8 cellular contexts compared by ENCODE assay signal in genomic region chr17:5097101-5097834, GRCh38. TPM values are rescaled to one million over a fixed set of nuclear protein-coding genes. Genes with fewer than 3 reads are reported as not detected.
A peak's percentile ranks its signal among the peaks of the same experiment; 100 is the strongest.
DNase-seq lines count a peak whose midpoint lies in the region; ATAC-seq and TF ChIP-seq lines count a peak whose summit lies in the region.

No MANE protein-coding gene starts in this region.

- H4K20me1 ChIP-seq in hepatocyte (ENCODE audit: insufficient read depth, poor library complexity, severe bottlenecking): no peaks in the 10 kb centered on the region

- WGBS in hepatocyte (ENCODE audit: low lambda C conversion rate, missing lambda C conversion rate): 19% methylated on average over 61 of the region's 63 CpGs

- H3K4me1 ChIP-seq in HUES6 (ENCODE audit: control insufficient read depth, insufficient read depth, low read length): no peaks in the 10 kb centered on the region
- H3K4me1 ChIP-seq in hepatocyte (ENCODE audit: insufficient read depth): no peaks in the 10 kb centered on the region

- peak overlapping the region; percentile 79 for H3K4me2 ChIP-seq in hepatocyte

- H3K9me3 ChIP-seq in HUES6 (ENCODE audit: control insufficient read depth, insufficient read depth, low read depth, low read length): peaks cover 46% of the 10 kb centered on the region
- H3K9me3 ChIP-seq in hepatocyte (ENCODE audit: low read depth): no peaks in the 10 kb centered on the region

- peak overlapping the region; percentile 71 for H3K4me3 ChIP-seq in HUES6 (ENCODE audit: low read depth, low read length)
- peak overlapping the region; percentile 60 for H3K4me3 ChIP-seq in hepatocyte

- TF ChIP-seq CTCF in hepatocyte (IDR thresholded peaks at IDR 0.05; ENCODE audit: poor library complexity): no peak

- peak overlapping the region; percentile 64 for H3K9ac ChIP-seq in HUES6 (ENCODE audit: low read length)

- DNase-seq in activated CD8-positive, alpha-beta memory T cell treated with anti-CD3 and anti-CD28 coated beads for 24 hours: peak; percentile 77
- DNase-seq in hepatocyte (ENCODE audit: low spot score) (peak; percentile 62), sciatic nerve (ENCODE audit: low spot score) (no peak), OCI-M2 (lab: John Stamatoyannopoulos, UW; ENCODE audit: unreplicated experiment) (no peak), SHP77 (lab: John Stamatoyannopoulos, UW) (no peak)

- H3K27me3 ChIP-seq in HUES6 (ENCODE audit: control insufficient read depth, insufficient read depth, low read length) (peaks cover 13% of the 10 kb centered on the region; the same call in 1 of the 2 replicates), hepatocyte (no peaks in the 10 kb centered on the region)

- intact Hi-C loops in sciatic nerve (cut with DNase I): no loop called here

- no peaks in the 10 kb centered on the region for H3K79me2 ChIP-seq in hepatocyte

- ATAC-seq in sciatic nerve: peak; percentile 78
- no peak for ATAC-seq in HG03442 (IDR thresholded peaks at IDR 0.05; ENCODE audit: unreplicated experiment)
- no peak for ATAC-seq in HG02642 (IDR thresholded peaks at IDR 0.05; ENCODE audit: poor library complexity, unreplicated experiment)

- no peaks in the 10 kb centered on the region for H3K9me2 ChIP-seq in hepatocyte (replicated peaks; ENCODE audit: insufficient read depth)

- no peak overlapping the region for H3K27ac ChIP-seq in HUES6 (ENCODE audit: low read depth, low read length)
- H3K27ac ChIP-seq in hepatocyte: peak overlapping the region; percentile 37

- H3K36me3 ChIP-seq in HUES6 (ENCODE audit: control insufficient read depth, insufficient read depth, low read length): no peaks in the 10 kb centered on the region
- H3K36me3 ChIP-seq in hepatocyte (replicated peaks; ENCODE audit: insufficient read depth, low read depth): no peaks in the 10 kb centered on the region

- H2AFZ ChIP-seq in hepatocyte: peak overlapping the region; percentile 86

RNA-seq across cellular contexts. Expression of gene ZNF232, which starts 14.4 kb away (rescaled TPM):
- total RNA-seq in hepatocyte (10.1 and 11.8 TPM in 2 replicates), sciatic nerve (10.0 TPM)
- polyA plus RNA-seq in hepatocyte: 8.1 and 12.0 TPM in 2 replicates

RNA-seq across cellular contexts. Expression of gene USP6, which starts 18.6 kb away (rescaled TPM):
- total RNA-seq in hepatocyte: 0.07 and 0.12 TPM in 2 replicates
- polyA plus RNA-seq in hepatocyte: 0.11 and 0.34 TPM in 2 replicates
- 0.31 TPM for total RNA-seq in sciatic nerve

RNA-seq across cellular contexts. Expression of gene ZFP3, which starts 19.0 kb away (rescaled TPM):
- total RNA-seq in hepatocyte (0.12 and 0.23 TPM in 2 replicates), sciatic nerve (6.6 TPM)
- polyA plus RNA-seq in hepatocyte: 0.24 and 0.32 TPM in 2 replicates

Comparison
In these comparisons a context has a peak if more than half of its experiments do, and no peak if none do; other contexts are left out.
1. DNase-seq: peak in activated CD8-positive, alpha-beta memory T cell treated with anti-CD3 and anti-CD28 coated beads for 24 hours (single experiment) and hepatocyte (single experiment); none in sciatic nerve (single experiment), OCI-M2 (single experiment) and SHP77 (0 of 2).